8 cellular contexts compared by ENCODE assay signal in the genomic region with DNA sequence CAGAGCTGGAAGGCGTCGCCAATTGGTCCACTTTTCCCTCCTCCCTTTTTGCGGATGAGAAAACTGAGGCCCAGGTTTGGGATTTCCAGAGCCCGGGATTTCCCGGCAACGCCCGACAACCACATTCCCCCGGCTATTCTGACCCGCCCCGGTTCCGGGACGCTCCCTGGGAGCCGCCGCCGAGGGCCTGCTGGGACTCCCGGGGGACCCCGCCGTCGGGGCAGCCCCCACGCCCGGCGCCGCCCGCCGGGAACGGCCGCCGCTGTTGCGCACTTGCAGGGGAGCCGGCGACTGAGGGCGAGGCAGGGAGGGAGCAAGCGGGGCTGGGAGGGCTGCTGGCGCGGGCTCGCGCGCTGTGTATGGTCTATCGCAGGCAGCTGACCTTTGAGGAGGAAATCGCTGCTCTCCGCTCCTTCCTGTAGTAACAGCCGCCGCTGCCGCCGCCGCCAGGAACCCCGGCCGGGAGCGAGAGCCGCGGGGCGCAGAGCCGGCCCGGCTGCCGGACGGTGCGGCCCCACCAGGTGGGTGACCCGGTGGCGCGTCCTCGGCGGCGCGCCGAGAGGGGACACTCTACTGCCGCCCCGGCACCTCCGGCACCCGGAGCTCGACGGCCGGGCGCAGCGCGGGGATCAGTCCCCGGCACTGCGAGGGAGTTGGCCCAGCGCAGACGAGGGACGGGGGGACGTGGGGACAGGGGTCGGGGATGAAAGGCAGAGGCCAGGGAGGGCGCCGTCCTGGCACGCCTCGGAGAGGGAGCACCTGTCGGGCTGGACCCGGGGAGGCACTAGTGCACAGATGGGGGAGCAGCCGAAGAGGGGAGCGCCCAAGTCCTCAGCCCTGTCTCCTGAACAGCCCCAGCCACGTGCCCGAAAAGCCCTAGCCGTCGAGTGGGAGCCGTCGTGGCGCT. TPM values are rescaled to one million over a fixed set of nuclear protein-coding genes. Genes with fewer than 3 reads are reported as not detected.
DNase-seq lines count a peak whose midpoint lies in the region; ATAC-seq, FAIRE-seq and TF ChIP-seq lines count a peak whose summit lies in the region.

A gene (plus strand): TSS at position 421 of the 907 bp plus-strand sequence. CDS start 914 bp downstream, outside the sequence.

- no peak for TF ChIP-seq POLR2A in GM12891 (IDR thresholded peaks at IDR 0.05; ENCODE audit: low read depth, low read length)

- peak; percentile 94 for FAIRE-seq in GM12891 (lab: Jason Lieb, UNC)
- FAIRE-seq in D721Med (lab: Jason Lieb, UNC): no peak

- DNase-seq in GM12891 (ENCODE audit: insufficient read length, low spot score) (peak; percentile 79), RWPE1 (ENCODE audit: low spot score) (peak; percentile 65), germinal center (ENCODE audit: low spot score) (peak; percentile 81), superior temporal gyrus (ENCODE audit: extremely low spot score) (peak; percentile 59), D721Med (ENCODE audit: insufficient read length, low spot score) (no peak)
- peak; percentile 90 for DNase-seq in activated naive CD4-positive, alpha-beta T cell treated with anti-CD3 and anti-CD28 coated beads, Interleukin-2, amount 10 ng/mL, durations not matched to agents 7 days and 5 days

- CTCF ChIA-PET in RWPE1 (lab: Yijun Ruan, JAX): interaction anchor here (2.3 kb wide), 1 partner anchor 24 kb away, joined by 9 read pairs; no protein-coding TSS in a partner anchor
- CTCF ChIA-PET in activated naive CD4-positive, alpha-beta T cell treated with anti-CD3 and anti-CD28 coated beads, Interleukin-2, amount 10 ng/mL, durations not matched to agents 7 days and 5 days (lab: Charles Lee): interaction anchor here (0.8 to 3.5 kb wide), 6 partner anchors 23 to 118 kb away, joined by 3 to 29 read pairs (median 6); no protein-coding TSS in a partner anchor

- no peaks in the 10 kb centered on the region for H3K27me3 ChIP-seq in neutrophil

- H3K27ac Mint-ChIP-seq in activated naive CD4-positive, alpha-beta T cell treated with anti-CD3 and anti-CD28 coated beads, Interleukin-2, amount 10 ng/mL, durations not matched to agents 7 days and 5 days: peak within 1 kb of the TSS; percentile 96

- H3K27ac ChIP-seq in RWPE1: peak within 1 kb of the TSS; percentile 53; the same call in 1 of the 2 replicates
- peak within 1 kb of the TSS; percentile 98 for H3K27ac ChIP-seq in neutrophil

- peaks cover 48 to 51% of the 10 kb centered on the region in 2 experiments for H3K4me1 ChIP-seq in neutrophil (ENCODE audit: control insufficient read depth in 1 of 2, insufficient read depth in 1 of 2, low read depth in 1 of 2, low read length in 1 of 2)

- peak; percentile 50 for ATAC-seq in HG03159 (IDR thresholded peaks at IDR 0.05; ENCODE audit: unreplicated experiment)

- POLR2A ChIA-PET in RWPE1 (lab: Yijun Ruan, JAX; ENCODE audit: low non-redundant PET): no interaction called here

- no peak for TF ChIP-seq CTCF in RWPE1 (conservative IDR thresholded peaks at IDR 0.05; ENCODE audit: low read depth)
- peak; percentile 21 for TF ChIP-seq CTCF in neutrophil (IDR thresholded peaks at IDR 0.05)
- TF ChIP-seq CTCF in D721Med (IDR thresholded peaks at IDR 0.05; ENCODE audit: insufficient read depth, missing control alignments): no peak

- no peaks in the 10 kb centered on the region for H3K9me3 ChIP-seq in neutrophil

- H3K27me3 Mint-ChIP-seq in activated naive CD4-positive, alpha-beta T cell treated with anti-CD3 and anti-CD28 coated beads, Interleukin-2, amount 10 ng/mL, durations not matched to agents 7 days and 5 days: no peaks in the 10 kb centered on the region

- H3K36me3 Mint-ChIP-seq in activated naive CD4-positive, alpha-beta T cell treated with anti-CD3 and anti-CD28 coated beads, Interleukin-2, amount 10 ng/mL, durations not matched to agents 7 days and 5 days: peaks cover 20% of the 10 kb centered on the region

- peaks cover 11% of the 10 kb centered on the region for H3K36me3 ChIP-seq in neutrophil

- peaks cover 58% of the 10 kb centered on the region for H3K4me1 Mint-ChIP-seq in activated naive CD4-positive, alpha-beta T cell treated with anti-CD3 and anti-CD28 coated beads, Interleukin-2, amount 10 ng/mL, durations not matched to agents 7 days and 5 days

- peak within 1 kb of the TSS; percentile 97 for H3K4me3 Mint-ChIP-seq in activated naive CD4-positive, alpha-beta T cell treated with anti-CD3 and anti-CD28 coated beads, Interleukin-2, amount 10 ng/mL, durations not matched to agents 7 days and 5 days

- peak within 1 kb of the TSS; percentile 81 to 93 for H3K4me3 ChIP-seq in neutrophil (ENCODE audit: low read depth in 1 of 2, low read length in 1 of 2)

- H3K9me3 Mint-ChIP-seq in activated naive CD4-positive, alpha-beta T cell treated with anti-CD3 and anti-CD28 coated beads, Interleukin-2, amount 10 ng/mL, durations not matched to agents 7 days and 5 days: no peaks in the 10 kb centered on the region

TF ChIP-seq in GM12891, 5 proteins besides CTCF, POLR2A, EP300 and RAD21:
- no peak for TF ChIP-seq SPI1 (IDR thresholded peaks at IDR 0.05; ENCODE audit: low read depth, low read length)
- TF ChIP-seq POLR2AphosphoS5 (IDR thresholded peaks at IDR 0.05; ENCODE audit: low read depth, low read length): peak; percentile 43; the same call in 1 of the 2 replicates
TF ChIP-seq in GM12891: peak in this region for 1.

RNA-seq across cellular contexts. Expression of the gene that starts here (rescaled TPM):
- polyA plus RNA-seq in GM12891 (2012; ENCODE audit: low read depth, missing spikeins): 50.2 TPM
